Comparison of ENCODE assay signal across 1 cellular context in genomic region chr1:27403931-27404330, GRCh38.
TF ChIP-seq lines count a peak whose summit lies in the region.

No MANE protein-coding gene starts in this region.

TF ChIP-seq in GM12878, 131 proteins besides CTCF, POLR2A, EP300 and RAD21:
- TF ChIP-seq STAT3 (IDR thresholded peaks at IDR 0.05; ENCODE audit: low read depth, low read length) (no peak), BACH1 (IDR thresholded peaks at IDR 0.05; ENCODE audit: borderline replicate concordance) (0 out of 2 replicates have a peak, but pooled peaks have one; percentile 1), RELB (IDR thresholded peaks at IDR 0.05; ENCODE audit: low read depth) (no peak), PRDM15 (CRISPR knock-in tag; IDR thresholded peaks at IDR 0.05) (no peak), KDM1A (IDR thresholded peaks at IDR 0.05; ENCODE audit: borderline replicate concordance) (no peak)
- TF ChIP-seq, protein P1, sequence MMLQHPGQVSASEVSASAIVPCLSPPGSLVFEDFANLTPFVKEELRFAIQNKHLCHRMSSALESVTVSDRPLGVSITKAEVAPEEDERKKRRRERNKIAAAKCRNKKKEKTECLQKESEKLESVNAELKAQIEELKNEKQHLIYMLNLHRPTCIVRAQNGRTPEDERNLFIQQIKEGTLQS (IDR thresholded peaks at IDR 0.05; ENCODE audit: borderline replicate concordance, extremely low read depth, low read depth, low read length), result no peak
